Comparison of ENCODE assay signal across 12 cellular contexts in the genomic region with DNA sequence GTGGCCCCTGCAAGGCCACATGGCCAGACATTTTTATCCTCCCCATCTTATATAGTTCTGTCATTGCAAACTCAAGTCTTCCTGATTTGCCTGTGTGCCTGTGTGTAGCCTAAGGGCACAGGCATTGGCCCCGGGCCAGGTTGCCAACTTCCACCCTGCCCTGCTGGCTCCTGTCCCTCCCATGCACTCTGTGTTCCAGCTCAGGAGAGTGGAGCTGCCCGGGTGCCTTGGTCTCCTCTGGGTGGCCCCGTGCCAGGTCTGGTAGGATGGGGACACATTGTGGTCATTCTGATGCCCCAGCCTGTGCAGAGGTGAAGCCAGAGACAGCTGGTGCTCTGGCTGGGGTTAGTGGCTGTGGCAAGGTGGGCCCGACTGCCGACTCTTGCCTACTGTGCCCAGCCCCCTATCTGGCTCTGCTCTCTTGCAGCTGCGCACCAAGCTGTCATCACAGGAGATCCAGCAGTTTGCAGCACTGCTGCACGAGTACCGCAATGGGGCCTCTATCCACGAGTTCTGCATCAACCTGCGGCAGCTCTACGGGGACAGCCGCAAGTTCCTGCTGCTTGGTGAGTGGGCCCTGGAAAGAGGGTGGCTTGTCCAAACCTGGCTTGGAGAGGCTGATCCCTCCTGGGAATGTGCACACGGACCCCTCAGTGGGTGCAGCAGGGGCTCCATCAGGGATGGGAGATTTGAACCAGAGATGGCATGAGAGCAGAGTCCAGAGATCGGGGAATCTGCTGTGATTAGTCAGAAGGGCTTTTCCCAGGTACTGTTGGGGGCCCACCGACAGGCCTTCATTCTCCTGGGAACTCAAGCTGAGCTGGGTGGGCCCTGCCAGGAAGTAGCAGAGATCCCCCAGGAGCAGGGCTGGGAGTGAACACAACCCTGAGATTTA. TPM values are rescaled to one million over a fixed set of nuclear protein-coding genes. Genes with fewer than 3 reads are reported as not detected.
A peak's percentile ranks its signal among the peaks of the same experiment; 100 is the strongest.
DNase-seq lines count a peak whose midpoint lies in the region; ATAC-seq lines count a peak whose summit lies in the region.
"Had no signal": no experiment of that assay in that cellular context is flagged by ENCODE, and none has a peak within 500 bp of the region (broad histone marks: within the 10 kb centered on the region; RNA-seq: fewer than 3 reads in every experiment).

No MANE protein-coding gene starts in this region.

- H3K36me3 ChIP-seq in effector memory CD4-positive, alpha-beta T cell (ENCODE audit: control insufficient read depth, insufficient read depth, low read length): peaks cover 77% of the 10 kb centered on the region

- no peaks in the 10 kb centered on the region for H3K27me3 ChIP-seq in effector memory CD4-positive, alpha-beta T cell (replicated peaks; ENCODE audit: control insufficient read depth, insufficient read depth, low read length, poor library complexity, severe bottlenecking)
- H3K27me3 ChIP-seq: ascending aorta had no signal

- no peaks in the 10 kb centered on the region for H3K4me1 ChIP-seq in effector memory CD4-positive, alpha-beta T cell (ENCODE audit: control insufficient read depth, insufficient read depth, low read length, poor library complexity, severe bottlenecking)
- H3K4me1 ChIP-seq: ascending aorta had no signal

- H3K9me3 ChIP-seq in effector memory CD4-positive, alpha-beta T cell (ENCODE audit: control insufficient read depth, low read length): no peaks in the 10 kb centered on the region
- H3K9me3 ChIP-seq: ascending aorta had no signal

- ATAC-seq in HG02623 (IDR thresholded peaks at IDR 0.05; ENCODE audit: unreplicated experiment) (no peak), HG03571 (IDR thresholded peaks at IDR 0.05; ENCODE audit: unreplicated experiment) (no peak)

- H3K27ac ChIP-seq in angular gyrus (ENCODE audit: low read depth, low read length): peak overlapping the region; percentile 91
- no peak overlapping the region for H3K27ac ChIP-seq in effector memory CD4-positive, alpha-beta T cell (ENCODE audit: insufficient read depth, low read length, poor library complexity, severe bottlenecking)
- H3K27ac ChIP-seq: ascending aorta had no signal

- H3K4me3 ChIP-seq in effector memory CD4-positive, alpha-beta T cell (ENCODE audit: insufficient read depth, low read depth, low read length, poor library complexity, severe bottlenecking): no peak overlapping the region
- H3K4me3 ChIP-seq: ascending aorta had no signal

- DNase-seq in AG20443 (ENCODE audit: low spot score) (peak; percentile 12), DMS79 treated with DMSO at 0.1 percent for 48 hours (lab: John Stamatoyannopoulos, UW) (peak; percentile 95), myocyte (ENCODE audit: low read depth) (peak; percentile 78), NCI-H187 treated with DMSO at 0.1 percent for 48 hours (lab: John Stamatoyannopoulos, UW) (no peak)
- DNase-seq in effector memory CD4-positive, alpha-beta T cell: no peak
- DNase-seq: CD4-positive, alpha-beta memory T cell; NCI-H524; small intestine had no signal

RNA-seq across cellular contexts. Expression of a gene that starts 14.7 kb away (rescaled TPM):
- total RNA-seq in myocyte: 1.2 and 1.6 TPM in 2 replicates
- polyA plus RNA-seq in myocyte (2012): 5.0 TPM
- total RNA-seq: CD4-positive, alpha-beta memory T cell had no signal
- polyA plus RNA-seq: CD4-positive, alpha-beta memory T cell had no signal

RNA-seq across cellular contexts. Expression of a gene that starts 37.4 kb away (rescaled TPM):
- total RNA-seq in myocyte: 98.0 and 107 TPM in 2 replicates
- 74.4 TPM for polyA plus RNA-seq in myocyte (2012)

Comparison
In these comparisons a context has a peak if more than half of its experiments do, and no peak if none do; other contexts are left out.
1. DNase-seq: peak in AG20443 (single experiment), DMS79 treated with DMSO at 0.1 percent for 48 hours (single experiment) and myocyte (single experiment); none in effector memory CD4-positive, alpha-beta T cell (0 of 3) and NCI-H187 treated with DMSO at 0.1 percent for 48 hours (single experiment).